ENCODE assay signal across 11 cellular contexts in the genomic region with DNA sequence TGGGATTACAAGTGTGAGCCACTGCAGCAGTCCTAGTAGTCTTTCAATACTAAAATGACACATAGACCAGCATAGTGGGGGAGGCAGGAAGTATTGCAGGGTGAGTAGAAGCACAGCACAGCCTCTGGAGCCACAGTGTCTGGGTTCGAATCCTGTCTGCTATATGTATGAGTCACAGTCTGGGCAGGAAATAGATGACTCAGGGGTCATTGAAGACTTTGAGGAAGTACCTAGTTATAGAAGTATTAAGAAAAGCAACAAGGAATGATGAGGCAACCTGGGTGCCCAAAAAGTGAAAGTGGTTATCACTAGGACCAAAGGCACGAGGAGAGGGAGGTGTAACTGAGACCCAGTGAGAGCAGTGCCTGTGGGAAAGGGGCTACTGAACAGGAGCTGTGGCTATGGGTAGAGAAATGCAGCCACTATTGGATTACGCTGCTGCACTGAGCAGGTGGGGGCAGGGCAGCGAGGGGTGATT.
DNase-seq lines count a peak whose midpoint lies in the region; ATAC-seq and TF ChIP-seq lines count a peak whose summit lies in the region.
"Had no signal": no experiment of that assay in that cellular context is flagged by ENCODE, and none has a peak within 500 bp of the region (broad histone marks: within the 10 kb centered on the region; RNA-seq: fewer than 3 reads in every experiment).

No MANE protein-coding gene starts in this region.

- ATAC-seq in HG02852 (IDR thresholded peaks at IDR 0.05; ENCODE audit: unreplicated experiment) = no peak
- ATAC-seq: CD8-positive, alpha-beta T cell had no signal

- H3K36me3 ChIP-seq in brain microvascular endothelial cell (replicated peaks) = no peaks in the 10 kb centered on the region

- TF ChIP-seq CTCF in brain microvascular endothelial cell (IDR thresholded peaks at IDR 0.05; ENCODE audit: low read depth, low read length, missing control alignments) = no peak

- H3K4me3 ChIP-seq in brain microvascular endothelial cell (ENCODE audit: low read depth, low read length) = no peak overlapping the region

- H3K27me3 ChIP-seq in brain microvascular endothelial cell (replicated peaks) = no peaks in the 10 kb centered on the region

- peak; percentile 22 to 25 for DNase-seq in activated T-cell treated with anti-CD3 and anti-CD28 coated beads, Interleukin-2, amount 50 U/mL, for 48 hours
- DNase-seq in activated T-cell treated with anti-CD3 and anti-CD28 coated beads for 4 hours = no peak
- peak; percentile 14 for DNase-seq in NCI-H460 (ENCODE audit: extremely low read depth, low read depth)
- peak; percentile 95 for DNase-seq in brain microvascular endothelial cell
- DNase-seq in stimulated activated CD8-positive, alpha-beta memory T cell treated with anti-CD3 and anti-CD28 coated beads, Interleukin-4, amount 100 ng/mL, for 48 hours = peak; percentile 30
- DNase-seq in pons (ENCODE audit: low spot score) = no peak
- no peak for DNase-seq in central memory CD4-positive, alpha-beta T cell
- DNase-seq: activated effector memory CD4-positive, alpha-beta T cell treated with Interleukin-2 at 50 U/mL for 16 hours; CD8-positive, alpha-beta T cell; NCI-H2171 had no signal

- peak overlapping the region; percentile 79 for H3K27ac ChIP-seq in brain microvascular endothelial cell

- in situ Hi-C loops in brain microvascular endothelial cell (cut with HindIII; ENCODE audit: low pct_ligation_motif_present, low sequenced_read_pairs) = no loop called here

Comparison
In these comparisons a context has a peak if more than half of its experiments do, and no peak if none do; other contexts are left out.
1. DNase-seq: peak in activated T-cell treated with anti-CD3 and anti-CD28 coated beads, Interleukin-2, amount 50 U/mL, for 48 hours (2 of 2), NCI-H460 (single experiment), brain microvascular endothelial cell (single experiment) and stimulated activated CD8-positive, alpha-beta memory T cell treated with anti-CD3 and anti-CD28 coated beads, Interleukin-4, amount 100 ng/mL, for 48 hours (single experiment); none in activated T-cell treated with anti-CD3 and anti-CD28 coated beads for 4 hours (single experiment), pons (single experiment) and central memory CD4-positive, alpha-beta T cell (single experiment).